Comparison of ENCODE assay signal across 19 cellular contexts in genomic region chr13:32408999-32409313, GRCh38. TPM values are rescaled to one million over a fixed set of nuclear protein-coding genes. Genes with fewer than 3 reads are reported as not detected.
DNase-seq lines count a peak whose midpoint lies in the region; ATAC-seq and TF ChIP-seq lines count a peak whose summit lies in the region.
"Had no signal": no experiment of that assay in that cellular context is flagged by ENCODE, and none has a peak within 500 bp of the region (broad histone marks: within the 10 kb centered on the region; RNA-seq: fewer than 3 reads in every experiment).

No MANE protein-coding gene starts in this region.

- no peak overlapping the region for H3K4me3 Mint-ChIP-seq in memory B cell
- H3K4me3 Mint-ChIP-seq: activated CD8-positive, alpha-beta T cell treated with anti-CD3 and anti-CD28 coated beads, Interleukin-2, amount 10 ng/mL, durations not matched to agents 7 days and 5 days; B cell had no signal

- no peaks in the 10 kb centered on the region for H3K27me3 ChIP-seq in sigmoid colon
- H3K27me3 ChIP-seq: upper lobe of left lung had no signal

- TF ChIP-seq CTCF in sigmoid colon (IDR thresholded peaks at IDR 0.05), result no peak

- H3K4me3 ChIP-seq in sigmoid colon, result no peak overlapping the region
- H3K4me3 ChIP-seq: upper lobe of left lung had no signal

- peak overlapping the region; percentile 12 for H3K27ac Mint-ChIP-seq in memory B cell
- H3K27ac Mint-ChIP-seq: activated CD8-positive, alpha-beta T cell treated with anti-CD3 and anti-CD28 coated beads, Interleukin-2, amount 10 ng/mL, durations not matched to agents 7 days and 5 days had no signal

- peaks cover 0 to 26% (median 3%) of the 10 kb centered on the region in 4 donors for H3K36me3 ChIP-seq in sigmoid colon

- WGBS in sigmoid colon, 2 donors, result 91 to 93% methylated on average over 6 of the region's 6 CpGs

- intact Hi-C loops in sigmoid colon (cut with DNase I), result no loop called here

- TF ChIP-seq EP300 in sigmoid colon (IDR thresholded peaks at IDR 0.05), result no peak

- no peaks in the 10 kb centered on the region for H3K9me3 ChIP-seq in sigmoid colon
- H3K9me3 ChIP-seq: upper lobe of left lung had no signal

- H3K36me3 Mint-ChIP-seq in memory B cell, result peaks cover 30% of the 10 kb centered on the region

- ATAC-seq in memory B cell (ENCODE audit: low read depth) (no peak), GM18867 (IDR thresholded peaks at IDR 0.05; ENCODE audit: unreplicated experiment) (no peak)
- ATAC-seq: activated CD8-positive, alpha-beta T cell treated with anti-CD3 and anti-CD28 coated beads, Interleukin-2, amount 10 ng/mL, durations not matched to agents 7 days and 5 days; left colon had no signal

- H3K4me1 ChIP-seq in sigmoid colon, result peaks cover 0 to 7% (median 2%) of the 10 kb centered on the region in 4 donors

- no peaks in the 10 kb centered on the region for H3K9me3 Mint-ChIP-seq in memory B cell
- H3K9me3 Mint-ChIP-seq: activated T-helper 1 cell treated with anti-CD3 and anti-CD28 coated beads, Interleukin-12 subunit alpha, Interleukin-12 subunit beta, Interleukin-2, Interleukin-4 antibody, amounts not matched to agents 30 ng/mL and 10 ng/mL and 1 ng/mL, durations not matched to agents 14 hours and 24 hours and 36 hours; IgD-negative memory B cell had no signal

- no peak for TF ChIP-seq POLR2A in sigmoid colon (IDR thresholded peaks at IDR 0.05)

- no peaks in the 10 kb centered on the region for H3K27me3 Mint-ChIP-seq in memory B cell
- H3K27me3 Mint-ChIP-seq: B cell, IgD-negative memory B cell had no signal

- H3K27ac ChIP-seq in sigmoid colon, result no peak overlapping the region
- H3K27ac ChIP-seq: parathyroid adenoma, upper lobe of left lung had no signal

- H3K4me1 Mint-ChIP-seq in memory B cell, result peaks cover 16% of the 10 kb centered on the region

- DNase-seq in DMS153 treated with DMSO at 0.1 percent for 48 hours (lab: John Stamatoyannopoulos, UW; ENCODE audit: unreplicated experiment) (peak; percentile 79), NCI-H1092 (lab: John Stamatoyannopoulos, UW) (peak; percentile 15), astrocyte of the hippocampus (ENCODE audit: low read depth, low spot score) (peak; percentile 34), memory B cell (ENCODE audit: low spot score in 2 of 2) (no peak), sigmoid colon (no peak), RPMI8226 (no peak), AML-193 (lab: John Stamatoyannopoulos, UW) (no peak)
- DNase-seq: activated CD8-positive, alpha-beta T cell treated with anti-CD3 and anti-CD28 coated beads, Interleukin-2, amount 10 ng/mL, durations not matched to agents 7 days and 5 days; effector memory CD4-positive, alpha-beta T cell; left colon; MV-4-11; NCI-H524; stimulated activated naive CD4-positive, alpha-beta T cell; upper lobe of left lung had no signal

RNA-seq across cellular contexts. Expression of gene N4BP2L1, which starts 19.0 kb away (rescaled TPM):
- total RNA-seq in sigmoid colon, result 10 to 100 TPM; 17.7 to 34.9 (median 20.9) TPM
- 10 to 100 TPM in 1 of 3 donors, 1 to 10 TPM in 2; 7.8 to 13.2 (median 8.8) TPM for polyA plus RNA-seq in sigmoid colon

Comparison
In these comparisons a context has a peak if more than half of its experiments do, and no peak if none do; other contexts are left out.
1. DNase-seq: peak in DMS153 treated with DMSO at 0.1 percent for 48 hours (single experiment), NCI-H1092 (single experiment) and astrocyte of the hippocampus (single experiment); none in memory B cell (0 of 2), sigmoid colon (single experiment), RPMI8226 (single experiment) and AML-193 (0 of 2).